ENCODE assay signal across 16 cellular contexts in the genomic region with DNA sequence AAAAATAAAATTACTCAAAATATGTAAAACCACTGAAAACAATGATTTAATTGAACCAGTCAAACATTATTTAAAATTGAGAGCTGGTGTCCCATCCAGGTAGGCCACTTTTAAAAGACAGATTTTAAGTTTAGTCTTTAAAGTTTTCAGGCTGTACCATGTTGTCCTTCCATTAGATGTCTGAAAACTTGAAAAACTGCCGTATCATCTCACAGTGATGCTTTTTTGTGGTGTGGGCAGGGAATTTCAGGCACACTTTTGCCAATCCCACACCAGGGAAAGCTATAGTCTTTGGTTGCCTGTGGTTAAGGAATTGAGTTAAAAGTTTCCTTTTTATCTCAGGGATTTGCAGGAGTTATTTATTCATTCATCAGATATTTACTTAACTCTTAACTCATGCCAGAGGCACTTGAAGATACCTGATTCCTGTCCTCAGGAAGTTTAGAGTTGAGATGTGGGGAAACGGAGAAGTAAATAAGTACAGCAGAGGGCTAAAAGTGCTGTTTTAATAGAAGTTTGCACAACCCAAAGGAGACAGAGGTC. TPM values are rescaled to one million over a fixed set of nuclear protein-coding genes. Genes with fewer than 3 reads are reported as not detected.
DNase-seq lines count a peak whose midpoint lies in the region; ATAC-seq and TF ChIP-seq lines count a peak whose summit lies in the region.
"Had no signal": no experiment of that assay in that cellular context is flagged by ENCODE, and none has a peak within 500 bp of the region (broad histone marks: within the 10 kb centered on the region; RNA-seq: fewer than 3 reads in every experiment).

No MANE protein-coding gene starts in this region.

- no peak overlapping the region for H2AFZ ChIP-seq in GM23338

- H3K9ac ChIP-seq in adipocyte (ENCODE audit: low read length), result no peak overlapping the region

- POLR2A ChIA-PET in AG04449 (lab: Yijun Ruan, JAX), result no interaction called here

- H3K9me3 Mint-ChIP-seq in GM23338, result no peaks in the 10 kb centered on the region
- H3K9me3 Mint-ChIP-seq: activated CD8-positive, alpha-beta T cell treated with anti-CD3 and anti-CD28 coated beads for 36 hours; activated naive CD4-positive, alpha-beta T cell treated with anti-CD3 and anti-CD28 coated beads for 36 hours; stimulated activated effector memory CD8-positive, alpha-beta T cell treated with anti-CD3 and anti-CD28 coated beads, Interleukin-12 subunit alpha, Interleukin-12 subunit beta, amount 100 ng/mL, for 72 hours had no signal

- peaks cover 5% of the 10 kb centered on the region for H3K36me3 Mint-ChIP-seq in GM23338 (ENCODE audit: low read depth)

- no peak overlapping the region for H3K4me3 Mint-ChIP-seq in GM23338
- H3K4me3 Mint-ChIP-seq: activated CD8-positive, alpha-beta T cell treated with anti-CD3 and anti-CD28 coated beads for 36 hours; activated naive CD4-positive, alpha-beta T cell treated with anti-CD3 and anti-CD28 coated beads for 36 hours; stimulated activated effector memory CD8-positive, alpha-beta T cell treated with anti-CD3 and anti-CD28 coated beads, Interleukin-12 subunit alpha, Interleukin-12 subunit beta, amount 100 ng/mL, for 72 hours had no signal

- no peaks in the 10 kb centered on the region for H3F3A ChIP-seq in GM23338 (replicated peaks; ENCODE audit: low read depth)

- TF ChIP-seq CTCF in AG04449 (IDR thresholded peaks at IDR 0.05; ENCODE audit: insufficient read depth, low read length, missing control alignments), result no peak
- no peak for TF ChIP-seq CTCF in GM23338 (conservative IDR thresholded peaks at IDR 0.05; ENCODE audit: low read depth in 2 of 2)
- no peak for TF ChIP-seq CTCF in BE2C (IDR thresholded peaks at IDR 0.05; ENCODE audit: low read depth, low read length)

- peak overlapping the region; percentile 80; the same call in 1 of the 2 replicates for H3K4me2 ChIP-seq in GM23338

- CTCF ChIA-PET in AG04449 (lab: Yijun Ruan, JAX), result interaction anchor here (1.5 kb wide), 1 partner anchor 22 kb away, joined by 4 read pairs; no protein-coding TSS in a partner anchor

- peak overlapping the region; percentile 21 for H3K4me3 ChIP-seq in AG04449 (ENCODE audit: low read depth, low read length)
- H3K4me3 ChIP-seq in GM23338, result peak overlapping the region; percentile 10; the same call in 1 of the 2 replicates
- H3K4me3 ChIP-seq in adipocyte (ENCODE audit: low read length), result peak overlapping the region; percentile 90
- H3K4me3 ChIP-seq in BE2C (ENCODE audit: low read depth, low read length), result no peak overlapping the region

- DNase-seq in AG04449 (ENCODE audit: low read depth, low spot score) (no peak), GM23338 (ENCODE audit: low spot score) (no peak), adipocyte (ENCODE audit: low read depth) (no peak), left lobe of liver (ENCODE audit: low spot score) (peak; percentile 7), middle frontal gyrus (ENCODE audit: extremely low spot score, low spot score) (no peak), KG1 (lab: John Stamatoyannopoulos, UW) (no peak), BE2C (no peak)
- DNase-seq: activated CD8-positive, alpha-beta T cell treated with anti-CD3 and anti-CD28 coated beads for 36 hours; activated naive CD4-positive, alpha-beta T cell treated with anti-CD3 and anti-CD28 coated beads for 36 hours; C1 segment of cervical spinal cord; cortex of kidney; HCEC 1CT; retina; stimulated activated CD4-positive, alpha-beta T cell treated with anti-CD3 and anti-CD28 coated beads, Interleukin-2, amount 100 ng/mL, for 48 hours had no signal

- H3K79me2 ChIP-seq in GM23338 (replicated peaks; ENCODE audit: insufficient read depth), result peaks cover 66% of the 10 kb centered on the region

- H3K4me1 ChIP-seq in GM23338 (ENCODE audit: insufficient read depth) (peaks cover 24% of the 10 kb centered on the region), adipocyte (ENCODE audit: control insufficient read depth, insufficient read depth, low read length) (peaks cover 55% of the 10 kb centered on the region), BE2C (peaks cover 19% of the 10 kb centered on the region)

- H3K9me3 ChIP-seq in adipocyte (ENCODE audit: control insufficient read depth, low read length) (no peaks in the 10 kb centered on the region), BE2C (no peaks in the 10 kb centered on the region)

- H4K20me1 ChIP-seq in GM23338 (replicated peaks; ENCODE audit: insufficient read depth), result peaks cover 5% of the 10 kb centered on the region

- H3K9me2 ChIP-seq in GM23338 (ENCODE audit: insufficient read depth), result no peaks in the 10 kb centered on the region

- peaks cover 3% of the 10 kb centered on the region for H3K27me3 Mint-ChIP-seq in GM23338 (ENCODE audit: insufficient read depth, low read depth, poor library complexity)
- H3K27me3 Mint-ChIP-seq: activated CD8-positive, alpha-beta T cell treated with anti-CD3 and anti-CD28 coated beads for 36 hours had no signal

- H3K27me3 ChIP-seq in GM23338 (ENCODE audit: insufficient read depth) (no peaks in the 10 kb centered on the region), adipocyte (replicated peaks; ENCODE audit: control insufficient read depth, insufficient read depth, low read length) (no peaks in the 10 kb centered on the region), BE2C (no peaks in the 10 kb centered on the region)

- H3K27ac Mint-ChIP-seq in GM23338, result peak overlapping the region; percentile 85; the same call in 1 of the 2 replicates
- H3K27ac Mint-ChIP-seq: activated CD8-positive, alpha-beta T cell treated with anti-CD3 and anti-CD28 coated beads for 36 hours; activated naive CD4-positive, alpha-beta T cell treated with anti-CD3 and anti-CD28 coated beads for 36 hours; stimulated activated effector memory CD8-positive, alpha-beta T cell treated with anti-CD3 and anti-CD28 coated beads, Interleukin-12 subunit alpha, Interleukin-12 subunit beta, amount 100 ng/mL, for 72 hours had no signal

- peak overlapping the region; percentile 42; the same call in 1 of the 2 replicates for H3K27ac ChIP-seq in GM23338 (ENCODE audit: low read depth)

- H3K4me1 Mint-ChIP-seq in GM23338, result peaks cover 26% of the 10 kb centered on the region

- ATAC-seq in GM23338 (no peak), left lobe of liver (no peak), HG02759 (IDR thresholded peaks at IDR 0.05; ENCODE audit: unreplicated experiment) (no peak)
- ATAC-seq: activated CD8-positive, alpha-beta T cell treated with anti-CD3 and anti-CD28 coated beads for 36 hours; stimulated activated effector memory CD8-positive, alpha-beta T cell treated with anti-CD3 and anti-CD28 coated beads, Interleukin-12 subunit alpha, Interleukin-12 subunit beta, amount 100 ng/mL, for 72 hours had no signal

- no peaks in the 10 kb centered on the region for H3K36me3 ChIP-seq in GM23338 (ENCODE audit: insufficient read depth)
- no peaks in the 10 kb centered on the region for H3K36me3 ChIP-seq in adipocyte (ENCODE audit: control insufficient read depth, insufficient read depth, low read length, severe bottlenecking)
- no peaks in the 10 kb centered on the region for H3K36me3 ChIP-seq in BE2C

TF ChIP-seq in GM23338, 12 proteins besides CTCF, POLR2A, EP300 and RAD21 (continues in another document):
- TF ChIP-seq NANOG (IDR thresholded peaks at IDR 0.05; ENCODE audit: borderline replicate concordance) (no peak), CREB1 (CRISPR knock-in tag; IDR thresholded peaks at IDR 0.05; ENCODE audit: low read depth) (no peak)

RNA-seq across cellular contexts. Expression of a gene that starts 3.2 kb away (rescaled TPM):
- total RNA-seq in GM23338 (2014; rRNA removed; shearing (Covaris generic)), result 18.8 and 42.7 TPM in 2 replicates
- polyA plus RNA-seq in GM23338 (2016; fragmentation: Nextera tagmentation; extraction: Ambion mirVana), result 4.8 and 6.2 TPM in 2 replicates
- total RNA-seq in left lobe of liver, result 11.6 TPM
- 1.8 TPM for polyA plus RNA-seq in BE2C (2012; ENCODE audit: insufficient read depth, insufficient read length, low read depth)

RNA-seq across cellular contexts. Expression of a gene that starts 57.7 kb away (rescaled TPM):
- total RNA-seq in GM23338 (2014; rRNA removed; shearing (Covaris generic)), result 66.6 and 76.7 TPM in 2 replicates
- 63.2 TPM in 2 replicates for polyA plus RNA-seq in GM23338 (2016; fragmentation: Nextera tagmentation; extraction: Ambion mirVana)
- 17.6 TPM for total RNA-seq in left lobe of liver
- polyA plus RNA-seq in BE2C (2012; ENCODE audit: insufficient read depth, insufficient read length, low read depth), result 164 TPM

RNA-seq across cellular contexts. Expression of a gene that starts 57.7 kb away (rescaled TPM):
- total RNA-seq in GM23338 (2014; rRNA removed; shearing (Covaris generic)), result 147 and 155 TPM in 2 replicates
- 24.4 and 25.5 TPM in 2 replicates for polyA plus RNA-seq in GM23338 (2016; fragmentation: Nextera tagmentation; extraction: Ambion mirVana)
- 59.1 TPM for total RNA-seq in left lobe of liver
- polyA plus RNA-seq in BE2C (2012; ENCODE audit: insufficient read depth, insufficient read length, low read depth), result 144 TPM
